In genomic region chr17:74855323-74855722, GRCh38 we compare ENCODE assay signal across 2 cellular contexts.
TF ChIP-seq lines count a peak whose summit lies in the region.

No MANE protein-coding gene starts in this region.

TF ChIP-seq in HEK293, 187 proteins besides CTCF, POLR2A, EP300 and RAD21:
- TF ChIP-seq ZNF580 (tag by site-specific recombination; IDR thresholded peaks at IDR 0.05), result 0 out of 2 replicates have a peak, but pooled peaks have one; percentile 12
- TF ChIP-seq ZNF48 (tag by site-specific recombination; IDR thresholded peaks at IDR 0.05), result no peak
- TF ChIP-seq ZNF169 (tag by site-specific recombination; IDR thresholded peaks at IDR 0.05), result no peak
- no peak for TF ChIP-seq ZBTB17 (tag by site-specific recombination; IDR thresholded peaks at IDR 0.05)
- TF ChIP-seq ZNF324 (tag by site-specific recombination; IDR thresholded peaks at IDR 0.05), result no peak
- no peak for TF ChIP-seq ZNF280C (tag by site-specific recombination; IDR thresholded peaks at IDR 0.05)
- no peak for TF ChIP-seq ZXDB (tag by site-specific recombination; IDR thresholded peaks at IDR 0.05)
- no peak for TF ChIP-seq ZNF701 (tag by site-specific recombination; IDR thresholded peaks at IDR 0.05)
- no peak for TF ChIP-seq ZNF521 (tag by site-specific recombination; IDR thresholded peaks at IDR 0.05)
- TF ChIP-seq ZNF768 (tag by site-specific recombination; IDR thresholded peaks at IDR 0.05), result peak; percentile 74; the same call in 1 of the 2 replicates
- TF ChIP-seq ZFP3 (tag by site-specific recombination; IDR thresholded peaks at IDR 0.05; ENCODE audit: low read depth), result no peak

TF ChIP-seq in K562, 482 proteins besides CTCF, POLR2A, EP300 and RAD21 (continued from another document and continues in another):
- TF ChIP-seq ATF4 (CRISPR knock-in tag; IDR thresholded peaks at IDR 0.05) (no peak), MCM3 (IDR thresholded peaks at IDR 0.05) (no peak), NCOA6 (IDR thresholded peaks at IDR 0.05) (no peak), HDAC8 (tag; IDR thresholded peaks at IDR 0.05) (no peak), SIRT6 (IDR thresholded peaks at IDR 0.05; ENCODE audit: low read depth, low read length) (no peak), ZNF133 (CRISPR knock-in tag; IDR thresholded peaks at IDR 0.05) (no peak), NR4A1 (CRISPR knock-in tag; IDR thresholded peaks at IDR 0.05) (no peak), NR4A1 (tag; IDR thresholded peaks at IDR 0.05) (no peak), PML (IDR thresholded peaks at IDR 0.05; ENCODE audit: low read length) (no peak), ZNF780A (CRISPR knock-in tag; IDR thresholded peaks at IDR 0.05) (no peak), ZNF561 (CRISPR knock-in tag; conservative IDR thresholded peaks at IDR 0.05) (no peak), HOXB6 (CRISPR knock-in tag; IDR thresholded peaks at IDR 0.05; ENCODE audit: borderline replicate concordance) (no peak), SUPT5H (IDR thresholded peaks at IDR 0.05) (no peak), BRCA1 (IDR thresholded peaks at IDR 0.05) (no peak), BRCA1 (CRISPR knock-in tag; IDR thresholded peaks at IDR 0.05) (no peak), ZNF282 (CRISPR knock-in tag; IDR thresholded peaks at IDR 0.05) (no peak), YY1 (IDR thresholded peaks at IDR 0.05; ENCODE audit: borderline replicate concordance in 1 of 3, control insufficient read depth in 1 of 3, extremely low read depth in 1 of 3, insufficient read depth in 3 of 3, insufficient read length in 1 of 3, insufficient replicate concordance in 2 of 3, low read depth in 1 of 3, low read length in 2 of 3) (no peak), HNRNPLL (IDR thresholded peaks at IDR 0.05; ENCODE audit: low read depth, low read length, poor library complexity, severe bottlenecking) (no peak), THRAP3 (IDR thresholded peaks at IDR 0.05; ENCODE audit: borderline replicate concordance) (no peak), ZNF347 (CRISPR knock-in tag; IDR thresholded peaks at IDR 0.05; ENCODE audit: low read depth) (no peak), ZFP30 (CRISPR knock-in tag; IDR thresholded peaks at IDR 0.05; ENCODE audit: borderline replicate concordance) (no peak), HDAC2 (IDR thresholded peaks at IDR 0.05) (0 out of 2 replicates have a peak, but pooled peaks have one; percentile 23), ADNP (tag; IDR thresholded peaks at IDR 0.05) (peak; percentile 71; the same call in 1 of the 2 replicates), ZHX1 (conservative IDR thresholded peaks at IDR 0.05; ENCODE audit: low read length) (no peak), SMARCA5 (IDR thresholded peaks at IDR 0.05) (peak; percentile 36; the same call in 1 of the 2 replicates), VEZF1 (CRISPR knock-in tag; IDR thresholded peaks at IDR 0.05) (no peak), SMARCE1 (IDR thresholded peaks at IDR 0.05) (no peak), CEBPB (tag; IDR thresholded peaks at IDR 0.05) (peak; percentile 26; the same call in 1 of the 2 replicates), HEY1 (CRISPR knock-in tag; IDR thresholded peaks at IDR 0.05; ENCODE audit: borderline replicate concordance) (no peak)
- TF ChIP-seq, protein P1, sequence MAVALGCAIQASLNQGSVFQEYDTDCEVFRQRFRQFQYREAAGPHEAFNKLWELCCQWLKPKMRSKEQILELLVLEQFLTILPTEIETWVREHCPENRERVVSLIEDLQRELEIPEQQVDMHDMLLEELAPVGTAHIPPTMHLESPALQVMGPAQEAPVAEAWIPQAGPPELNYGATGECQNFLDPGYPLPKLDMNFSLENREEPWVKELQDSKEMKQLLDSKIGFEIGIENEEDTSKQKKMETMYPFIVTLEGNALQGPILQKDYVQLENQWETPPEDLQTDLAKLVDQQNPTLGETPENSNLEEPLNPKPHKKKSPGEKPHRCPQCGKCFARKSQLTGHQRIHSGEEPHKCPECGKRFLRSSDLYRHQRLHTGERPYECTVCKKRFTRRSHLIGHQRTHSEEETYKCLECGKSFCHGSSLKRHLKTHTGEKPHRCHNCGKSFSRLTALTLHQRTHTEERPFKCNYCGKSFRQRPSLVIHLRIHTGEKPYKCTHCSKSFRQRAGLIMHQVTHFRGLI (CRISPR knock-in tag; IDR thresholded peaks at IDR 0.05), result no peak
- TF ChIP-seq, protein P2, sequence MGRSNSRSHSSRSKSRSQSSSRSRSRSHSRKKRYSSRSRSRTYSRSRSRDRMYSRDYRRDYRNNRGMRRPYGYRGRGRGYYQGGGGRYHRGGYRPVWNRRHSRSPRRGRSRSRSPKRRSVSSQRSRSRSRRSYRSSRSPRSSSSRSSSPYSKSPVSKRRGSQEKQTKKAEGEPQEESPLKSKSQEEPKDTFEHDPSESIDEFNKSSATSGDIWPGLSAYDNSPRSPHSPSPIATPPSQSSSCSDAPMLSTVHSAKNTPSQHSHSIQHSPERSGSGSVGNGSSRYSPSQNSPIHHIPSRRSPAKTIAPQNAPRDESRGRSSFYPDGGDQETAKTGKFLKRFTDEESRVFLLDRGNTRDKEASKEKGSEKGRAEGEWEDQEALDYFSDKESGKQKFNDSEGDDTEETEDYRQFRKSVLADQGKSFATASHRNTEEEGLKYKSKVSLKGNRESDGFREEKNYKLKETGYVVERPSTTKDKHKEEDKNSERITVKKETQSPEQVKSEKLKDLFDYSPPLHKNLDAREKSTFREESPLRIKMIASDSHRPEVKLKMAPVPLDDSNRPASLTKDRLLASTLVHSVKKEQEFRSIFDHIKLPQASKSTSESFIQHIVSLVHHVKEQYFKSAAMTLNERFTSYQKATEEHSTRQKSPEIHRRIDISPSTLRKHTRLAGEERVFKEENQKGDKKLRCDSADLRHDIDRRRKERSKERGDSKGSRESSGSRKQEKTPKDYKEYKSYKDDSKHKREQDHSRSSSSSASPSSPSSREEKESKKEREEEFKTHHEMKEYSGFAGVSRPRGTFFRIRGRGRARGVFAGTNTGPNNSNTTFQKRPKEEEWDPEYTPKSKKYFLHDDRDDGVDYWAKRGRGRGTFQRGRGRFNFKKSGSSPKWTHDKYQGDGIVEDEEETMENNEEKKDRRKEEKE (IDR thresholded peaks at IDR 0.05; ENCODE audit: borderline replicate concordance in 1 of 2, control insufficient read depth in 1 of 2, low read depth in 2 of 2, low read length in 1 of 2), result no peak
- TF ChIP-seq, protein P3, sequence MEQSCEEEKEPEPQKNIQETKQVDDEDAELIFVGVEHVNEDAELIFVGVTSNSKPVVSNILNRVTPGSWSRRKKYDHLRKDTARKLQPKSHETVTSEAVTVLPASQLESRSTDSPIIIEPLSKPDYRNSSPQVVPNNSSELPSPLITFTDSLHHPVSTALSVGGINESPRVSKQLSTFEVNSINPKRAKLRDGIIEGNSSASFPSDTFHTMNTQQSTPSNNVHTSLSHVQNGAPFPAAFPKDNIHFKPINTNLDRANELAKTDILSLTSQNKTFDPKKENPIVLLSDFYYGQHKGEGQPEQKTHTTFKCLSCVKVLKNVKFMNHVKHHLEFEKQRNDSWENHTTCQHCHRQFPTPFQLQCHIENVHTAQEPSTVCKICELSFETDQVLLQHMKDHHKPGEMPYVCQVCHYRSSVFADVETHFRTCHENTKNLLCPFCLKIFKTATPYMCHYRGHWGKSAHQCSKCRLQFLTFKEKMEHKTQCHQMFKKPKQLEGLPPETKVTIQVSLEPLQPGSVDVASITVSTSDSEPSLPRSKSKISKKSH (CRISPR knock-in tag; IDR thresholded peaks at IDR 0.05), result no peak
- TF ChIP-seq, protein P4, sequence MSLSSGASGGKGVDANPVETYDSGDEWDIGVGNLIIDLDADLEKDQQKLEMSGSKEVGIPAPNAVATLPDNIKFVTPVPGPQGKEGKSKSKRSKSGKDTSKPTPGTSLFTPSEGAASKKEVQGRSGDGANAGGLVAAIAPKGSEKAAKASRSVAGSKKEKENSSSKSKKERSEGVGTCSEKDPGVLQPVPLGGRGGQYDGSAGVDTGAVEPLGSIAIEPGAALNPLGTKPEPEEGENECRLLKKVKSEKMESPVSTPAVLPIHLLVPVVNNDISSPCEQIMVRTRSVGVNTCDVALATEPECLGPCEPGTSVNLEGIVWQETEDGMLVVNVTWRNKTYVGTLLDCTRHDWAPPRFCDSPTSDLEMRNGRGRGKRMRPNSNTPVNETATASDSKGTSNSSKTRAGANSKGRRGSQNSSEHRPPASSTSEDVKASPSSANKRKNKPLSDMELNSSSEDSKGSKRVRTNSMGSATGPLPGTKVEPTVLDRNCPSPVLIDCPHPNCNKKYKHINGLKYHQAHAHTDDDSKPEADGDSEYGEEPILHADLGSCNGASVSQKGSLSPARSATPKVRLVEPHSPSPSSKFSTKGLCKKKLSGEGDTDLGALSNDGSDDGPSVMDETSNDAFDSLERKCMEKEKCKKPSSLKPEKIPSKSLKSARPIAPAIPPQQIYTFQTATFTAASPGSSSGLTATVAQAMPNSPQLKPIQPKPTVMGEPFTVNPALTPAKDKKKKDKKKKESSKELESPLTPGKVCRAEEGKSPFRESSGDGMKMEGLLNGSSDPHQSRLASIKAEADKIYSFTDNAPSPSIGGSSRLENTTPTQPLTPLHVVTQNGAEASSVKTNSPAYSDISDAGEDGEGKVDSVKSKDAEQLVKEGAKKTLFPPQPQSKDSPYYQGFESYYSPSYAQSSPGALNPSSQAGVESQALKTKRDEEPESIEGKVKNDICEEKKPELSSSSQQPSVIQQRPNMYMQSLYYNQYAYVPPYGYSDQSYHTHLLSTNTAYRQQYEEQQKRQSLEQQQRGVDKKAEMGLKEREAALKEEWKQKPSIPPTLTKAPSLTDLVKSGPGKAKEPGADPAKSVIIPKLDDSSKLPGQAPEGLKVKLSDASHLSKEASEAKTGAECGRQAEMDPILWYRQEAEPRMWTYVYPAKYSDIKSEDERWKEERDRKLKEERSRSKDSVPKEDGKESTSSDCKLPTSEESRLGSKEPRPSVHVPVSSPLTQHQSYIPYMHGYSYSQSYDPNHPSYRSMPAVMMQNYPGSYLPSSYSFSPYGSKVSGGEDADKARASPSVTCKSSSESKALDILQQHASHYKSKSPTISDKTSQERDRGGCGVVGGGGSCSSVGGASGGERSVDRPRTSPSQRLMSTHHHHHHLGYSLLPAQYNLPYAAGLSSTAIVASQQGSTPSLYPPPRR (CRISPR knock-in tag; IDR thresholded peaks at IDR 0.05; ENCODE audit: borderline replicate concordance), result no peak
- TF ChIP-seq, protein P5, sequence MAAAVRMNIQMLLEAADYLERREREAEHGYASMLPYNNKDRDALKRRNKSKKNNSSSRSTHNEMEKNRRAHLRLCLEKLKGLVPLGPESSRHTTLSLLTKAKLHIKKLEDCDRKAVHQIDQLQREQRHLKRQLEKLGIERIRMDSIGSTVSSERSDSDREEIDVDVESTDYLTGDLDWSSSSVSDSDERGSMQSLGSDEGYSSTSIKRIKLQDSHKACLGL (CRISPR knock-in tag; IDR thresholded peaks at IDR 0.05; ENCODE audit: borderline replicate concordance, poor library complexity, severe bottlenecking), result no peak
- TF ChIP-seq, protein P6, sequence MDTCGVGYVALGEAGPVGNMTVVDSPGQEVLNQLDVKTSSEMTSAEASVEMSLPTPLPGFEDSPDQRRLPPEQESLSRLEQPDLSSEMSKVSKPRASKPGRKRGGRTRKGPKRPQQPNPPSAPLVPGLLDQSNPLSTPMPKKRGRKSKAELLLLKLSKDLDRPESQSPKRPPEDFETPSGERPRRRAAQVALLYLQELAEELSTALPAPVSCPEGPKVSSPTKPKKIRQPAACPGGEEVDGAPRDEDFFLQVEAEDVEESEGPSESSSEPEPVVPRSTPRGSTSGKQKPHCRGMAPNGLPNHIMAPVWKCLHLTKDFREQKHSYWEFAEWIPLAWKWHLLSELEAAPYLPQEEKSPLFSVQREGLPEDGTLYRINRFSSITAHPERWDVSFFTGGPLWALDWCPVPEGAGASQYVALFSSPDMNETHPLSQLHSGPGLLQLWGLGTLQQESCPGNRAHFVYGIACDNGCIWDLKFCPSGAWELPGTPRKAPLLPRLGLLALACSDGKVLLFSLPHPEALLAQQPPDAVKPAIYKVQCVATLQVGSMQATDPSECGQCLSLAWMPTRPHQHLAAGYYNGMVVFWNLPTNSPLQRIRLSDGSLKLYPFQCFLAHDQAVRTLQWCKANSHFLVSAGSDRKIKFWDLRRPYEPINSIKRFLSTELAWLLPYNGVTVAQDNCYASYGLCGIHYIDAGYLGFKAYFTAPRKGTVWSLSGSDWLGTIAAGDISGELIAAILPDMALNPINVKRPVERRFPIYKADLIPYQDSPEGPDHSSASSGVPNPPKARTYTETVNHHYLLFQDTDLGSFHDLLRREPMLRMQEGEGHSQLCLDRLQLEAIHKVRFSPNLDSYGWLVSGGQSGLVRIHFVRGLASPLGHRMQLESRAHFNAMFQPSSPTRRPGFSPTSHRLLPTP (IDR thresholded peaks at IDR 0.05; ENCODE audit: borderline replicate concordance, extremely low read depth, insufficient read length), result no peak
